Comparison of ENCODE assay signal across 15 cellular contexts in genomic region chr1:28416509-28417194, GRCh38. TPM values are rescaled to one million over a fixed set of nuclear protein-coding genes. Genes with fewer than 3 reads are reported as not detected.
DNase-seq lines count a peak whose midpoint lies in the region; ATAC-seq and TF ChIP-seq lines count a peak whose summit lies in the region.
"Had no signal": no experiment of that assay in that cellular context is flagged by ENCODE, and none has a peak within 500 bp of the region (broad histone marks: within the 10 kb centered on the region; RNA-seq: fewer than 3 reads in every experiment).

No MANE protein-coding gene starts in this region.

- DNase-seq in stimulated activated naive CD8-positive, alpha-beta T cell treated with anti-CD3 and anti-CD28 coated beads, Interleukin-15, amount 100 ng/mL, for 72 hours = no peak
- no peak for DNase-seq in stimulated activated naive CD8-positive, alpha-beta T cell treated with anti-CD3 and anti-CD28 coated beads, Interleukin-15, Interleukin-2, amounts not matched to agents 100 U/mL and 50 U/mL, for 24 hours
- DNase-seq in SK-N-DZ (ENCODE audit: low spot score) = peak; percentile 34
- DNase-seq in fibroblast of villous mesenchyme (ENCODE audit: low read depth) = peak; percentile 58
- no peak for DNase-seq in NCI-H2081 treated with DMSO at 0.1 percent for 48 hours (lab: John Stamatoyannopoulos, UW)
- no peak for DNase-seq in ecto neural progenitor cell (ENCODE audit: low spot score)
- DNase-seq: cortex of kidney, DMS 273 treated with DMSO at 0.1 percent for 48 hours, naive B cell, NCI-H187 had no signal

- H3K4me3 ChIP-seq in fibroblast of villous mesenchyme (ENCODE audit: low read depth, low read length) = no peak overlapping the region
- H3K4me3 ChIP-seq: gastrocnemius medialis had no signal

- no peaks in the 10 kb centered on the region for H3K9me3 Mint-ChIP-seq in stimulated activated naive CD8-positive, alpha-beta T cell treated with anti-CD3 and anti-CD28 coated beads, Interleukin-15, amount 100 ng/mL, for 72 hours
- H3K9me3 Mint-ChIP-seq: activated naive CD4-positive, alpha-beta T cell treated with anti-CD3 and anti-CD28 coated beads, Interleukin-2, amount 50 U/mL, for 24 hours; naive B cell had no signal

- no peak for ATAC-seq in stimulated activated naive CD8-positive, alpha-beta T cell treated with anti-CD3 and anti-CD28 coated beads, Interleukin-15, amount 100 ng/mL, for 72 hours
- no peak for ATAC-seq in stimulated activated naive CD8-positive, alpha-beta T cell treated with anti-CD3 and anti-CD28 coated beads, Interleukin-15, Interleukin-2, amounts not matched to agents 100 U/mL and 50 U/mL, for 24 hours
- ATAC-seq in GM18520 (IDR thresholded peaks at IDR 0.05; ENCODE audit: unreplicated experiment) (no peak), HG03565 (IDR thresholded peaks at IDR 0.05; ENCODE audit: unreplicated experiment) (no peak)
- ATAC-seq: HepG2 had no signal

- H3K27ac Mint-ChIP-seq in stimulated activated naive CD8-positive, alpha-beta T cell treated with anti-CD3 and anti-CD28 coated beads, Interleukin-15, amount 100 ng/mL, for 72 hours = peak overlapping the region; percentile 97 to 99
- H3K27ac Mint-ChIP-seq: activated naive CD4-positive, alpha-beta T cell treated with anti-CD3 and anti-CD28 coated beads, Interleukin-2, amount 50 U/mL, for 24 hours; naive B cell had no signal

- H3K27me3 Mint-ChIP-seq in stimulated activated naive CD8-positive, alpha-beta T cell treated with anti-CD3 and anti-CD28 coated beads, Interleukin-15, amount 100 ng/mL, for 72 hours = no peaks in the 10 kb centered on the region
- H3K27me3 Mint-ChIP-seq: activated naive CD4-positive, alpha-beta T cell treated with anti-CD3 and anti-CD28 coated beads, Interleukin-2, amount 50 U/mL, for 24 hours; naive B cell had no signal

- peaks cover 33% of the 10 kb centered on the region for H3K4me1 Mint-ChIP-seq in stimulated activated naive CD8-positive, alpha-beta T cell treated with anti-CD3 and anti-CD28 coated beads, Interleukin-15, amount 100 ng/mL, for 72 hours

- TF ChIP-seq CTCF in fibroblast of villous mesenchyme (IDR thresholded peaks at IDR 0.05; ENCODE audit: insufficient read depth, low read depth, low read length) = no peak

- H3K4me3 Mint-ChIP-seq in stimulated activated naive CD8-positive, alpha-beta T cell treated with anti-CD3 and anti-CD28 coated beads, Interleukin-15, amount 100 ng/mL, for 72 hours = no peak overlapping the region

RNA-seq across cellular contexts. Expression of gene PHACTR4, which starts 47.1 kb away (rescaled TPM):
- 12.3 and 12.5 TPM in 2 replicates for polyA plus RNA-seq in SK-N-DZ (2014; cell fraction: cytosol; rRNA removed)
- polyA plus RNA-seq in SK-N-DZ (2014; cell fraction: nucleus; rRNA removed) = 3.6 and 7.2 TPM in 2 replicates
- 11.6 and 12.1 TPM in 2 replicates for total RNA-seq in fibroblast of villous mesenchyme

Comparison
In these comparisons a context has a peak if more than half of its experiments do, and no peak if none do; other contexts are left out.
1. DNase-seq: peak in SK-N-DZ (single experiment) and fibroblast of villous mesenchyme (single experiment); none in stimulated activated naive CD8-positive, alpha-beta T cell treated with anti-CD3 and anti-CD28 coated beads, Interleukin-15, amount 100 ng/mL, for 72 hours (0 of 2), stimulated activated naive CD8-positive, alpha-beta T cell treated with anti-CD3 and anti-CD28 coated beads, Interleukin-15, Interleukin-2, amounts not matched to agents 100 U/mL and 50 U/mL, for 24 hours (single experiment), NCI-H2081 treated with DMSO at 0.1 percent for 48 hours (single experiment) and ecto neural progenitor cell (single experiment).